ENCODE assay signal across 16 cellular contexts in genomic region chr18:28331551-28331950, GRCh38.
DNase-seq lines count a peak whose midpoint lies in the region; ATAC-seq and TF ChIP-seq lines count a peak whose summit lies in the region.
"Had no signal": no experiment of that assay in that cellular context is flagged by ENCODE, and none has a peak within 500 bp of the region (broad histone marks: within the 10 kb centered on the region; RNA-seq: fewer than 3 reads in every experiment).

No MANE protein-coding gene starts in this region.

- no peaks in the 10 kb centered on the region for H3K27me3 Mint-ChIP-seq in effector memory CD8-positive, alpha-beta T cell
- H3K27me3 Mint-ChIP-seq: CD4-positive, alpha-beta memory T cell; IgD-negative memory B cell had no signal

- H3K27me3 ChIP-seq in WERI-Rb-1 (ENCODE audit: insufficient read depth, low read depth, severe bottlenecking) (no peaks in the 10 kb centered on the region), mesendoderm (ENCODE audit: insufficient read depth, low read length, poor library complexity) (no peaks in the 10 kb centered on the region), colonic mucosa (no peaks in the 10 kb centered on the region)
- H3K27me3 ChIP-seq: BLaER1 had no signal

- no peak overlapping the region for H2AK5ac ChIP-seq in mesendoderm (ENCODE audit: low read length)

- H2BK15ac ChIP-seq in mesendoderm (replicated peaks; ENCODE audit: low read depth), result no peak overlapping the region

- no peaks in the 10 kb centered on the region for H3K79me2 ChIP-seq in mesendoderm (ENCODE audit: control insufficient read depth, insufficient read depth, low read length)

- H3K9me3 ChIP-seq in WERI-Rb-1 (ENCODE audit: severe bottlenecking), result no peaks in the 10 kb centered on the region
- H3K9me3 ChIP-seq in colonic mucosa, result no peaks in the 10 kb centered on the region
- H3K9me3 ChIP-seq: BLaER1 had no signal

- H3K4me1 ChIP-seq in mesendoderm (ENCODE audit: control insufficient read depth, low read depth, low read length) (peaks cover 3% of the 10 kb centered on the region), colonic mucosa (no peaks in the 10 kb centered on the region)
- H3K4me1 ChIP-seq: BLaER1 had no signal

- no peaks in the 10 kb centered on the region for H3K36me3 ChIP-seq in WERI-Rb-1
- no peaks in the 10 kb centered on the region for H3K36me3 ChIP-seq in mesendoderm (ENCODE audit: control insufficient read depth, insufficient read depth, low read length)
- no peaks in the 10 kb centered on the region for H3K36me3 ChIP-seq in colonic mucosa
- H3K36me3 ChIP-seq: BLaER1 had no signal

- no peak overlapping the region for H2BK120ac ChIP-seq in mesendoderm (ENCODE audit: low read depth, low read length)

- TF ChIP-seq CTCF in WERI-Rb-1 (IDR thresholded peaks at IDR 0.05; ENCODE audit: low read depth, low read length) (no peak), colonic mucosa (IDR thresholded peaks at IDR 0.05) (no peak)

- intact Hi-C loops in colonic mucosa (cut with DNase I), result no loop called here

- H3K4me1 Mint-ChIP-seq in effector memory CD8-positive, alpha-beta T cell (ENCODE audit: low read depth in 2 of 2), result no peaks in the 10 kb centered on the region
- H3K4me1 Mint-ChIP-seq: CD4-positive, alpha-beta memory T cell; IgD-negative memory B cell had no signal

- H3K36me3 Mint-ChIP-seq in effector memory CD8-positive, alpha-beta T cell (ENCODE audit: insufficient read depth), result no peaks in the 10 kb centered on the region
- H3K36me3 Mint-ChIP-seq: CD14-positive monocyte; CD4-positive, alpha-beta memory T cell had no signal

- DNase-seq in A172 (ENCODE audit: low spot score) (peak; percentile 3), NCI-H524 treated with DMSO at 0.1 percent for 48 hours (lab: John Stamatoyannopoulos, UW) (peak; percentile 1), WERI-Rb-1 (peak; percentile 31), mesendoderm (peak; percentile 62), NCI-H1092 (lab: John Stamatoyannopoulos, UW) (no peak), colonic mucosa (no peak)
- no peak for DNase-seq in activated CD4-positive, CD25-positive, alpha-beta regulatory T cell treated with anti-CD3 and anti-CD28 coated beads, Interleukin-2, amount 50 U/mL, for 72 hours
- DNase-seq in effector memory CD8-positive, alpha-beta T cell, result no peak
- DNase-seq: Calu3; CD4-positive, alpha-beta memory T cell; H9 had no signal

- H4K8ac ChIP-seq in mesendoderm (ENCODE audit: low read depth, low read length), result no peak overlapping the region

- no peak overlapping the region for H3K4me2 ChIP-seq in mesendoderm (ENCODE audit: low read length)
- H3K4me2 ChIP-seq: BLaER1 had no signal

- WGBS in mesendoderm (ENCODE audit: extremely low coverage, insufficient coverage, low lambda C conversion rate), result no CpG with 5 or more reads among the region's 4 CpGs

- H3K9ac ChIP-seq in mesendoderm (ENCODE audit: low read length) (no peak overlapping the region), colonic mucosa (ENCODE audit: low read depth in 2 of 2, low read length in 2 of 2) (no peak overlapping the region)
- H3K9ac ChIP-seq: BLaER1 had no signal

- H3K4me3 ChIP-seq in WERI-Rb-1 (ENCODE audit: low read depth, low read length), result no peak overlapping the region
- no peak overlapping the region for H3K4me3 ChIP-seq in mesendoderm (ENCODE audit: low read length)
- no peak overlapping the region for H3K4me3 ChIP-seq in colonic mucosa
- H3K4me3 ChIP-seq: BLaER1 had no signal

- H4K5ac ChIP-seq in mesendoderm (ENCODE audit: low read length), result no peak overlapping the region

- peaks cover 0 to 8% of the 10 kb centered on the region in 2 donors for H3K9me3 Mint-ChIP-seq in effector memory CD8-positive, alpha-beta T cell
- H3K9me3 Mint-ChIP-seq: H9 had no signal

- H3K4me3 Mint-ChIP-seq in effector memory CD8-positive, alpha-beta T cell, result no peak overlapping the region
- H3K4me3 Mint-ChIP-seq: CD14-positive monocyte; CD4-positive, alpha-beta memory T cell; H9; IgD-negative memory B cell had no signal

- no peaks in the 10 kb centered on the region for H3K79me1 ChIP-seq in mesendoderm (ENCODE audit: low read length)

- H3K23ac ChIP-seq in mesendoderm (ENCODE audit: low read length), result no peak overlapping the region

- no peak overlapping the region for H3K27ac Mint-ChIP-seq in effector memory CD8-positive, alpha-beta T cell
- H3K27ac Mint-ChIP-seq: CD14-positive monocyte; CD4-positive, alpha-beta memory T cell; IgD-negative memory B cell had no signal

- H3K27ac ChIP-seq in WERI-Rb-1 (no peak overlapping the region), mesendoderm (ENCODE audit: low read depth, low read length) (no peak overlapping the region), colonic mucosa (no peak overlapping the region)
- H3K27ac ChIP-seq: 22Rv1, BLaER1 had no signal

- ATAC-seq in effector memory CD8-positive, alpha-beta T cell (replicated peaks), result no peak
- ATAC-seq: HepG2 had no signal

- no peak overlapping the region for H3K56ac ChIP-seq in mesendoderm (ENCODE audit: low read length)

- H3K18ac ChIP-seq in mesendoderm (ENCODE audit: low read length), result no peak overlapping the region

- H3K4ac ChIP-seq in mesendoderm (ENCODE audit: low read depth, low read length), result no peak overlapping the region

- no peak overlapping the region for H2BK5ac ChIP-seq in mesendoderm (ENCODE audit: low read length)

Comparison
In these comparisons a context has a peak if more than half of its experiments do, and no peak if none do; other contexts are left out.
1. DNase-seq: peak in A172 (single experiment), NCI-H524 treated with DMSO at 0.1 percent for 48 hours (single experiment), WERI-Rb-1 (single experiment) and mesendoderm (single experiment); none in NCI-H1092 (single experiment), colonic mucosa (single experiment), activated CD4-positive, CD25-positive, alpha-beta regulatory T cell treated with anti-CD3 and anti-CD28 coated beads, Interleukin-2, amount 50 U/mL, for 72 hours (single experiment) and effector memory CD8-positive, alpha-beta T cell (0 of 3).